ENCODE assay signal across 12 cellular contexts in genomic region chr2:150586858-150587257, GRCh38.
DNase-seq lines count a peak whose midpoint lies in the region; ATAC-seq and TF ChIP-seq lines count a peak whose summit lies in the region.
"Had no signal": no experiment of that assay in that cellular context is flagged by ENCODE, and none has a peak within 500 bp of the region (broad histone marks: within the 10 kb centered on the region; RNA-seq: fewer than 3 reads in every experiment).

No MANE protein-coding gene starts in this region.

- H3K27me3 Mint-ChIP-seq in endodermal cell (ENCODE audit: insufficient read depth), result no peaks in the 10 kb centered on the region

- in situ Hi-C loops in GM23248 (cut with MboI), result no loop called here

- no peak for ATAC-seq in HG03520 (IDR thresholded peaks at IDR 0.05; ENCODE audit: unreplicated experiment)
- ATAC-seq: activated CD4-positive, CD25-positive, alpha-beta regulatory T cell treated with anti-CD3 and anti-CD28 coated beads, Interleukin-2, amount 50 U/mL, for 24 hours had no signal

- H3K4me1 ChIP-seq in GM23248 (ENCODE audit: insufficient read depth) (peaks cover 49% of the 10 kb centered on the region), SJSA1 (replicated peaks) (peaks cover 43% of the 10 kb centered on the region), osteoblast (ENCODE audit: insufficient read depth, low read length) (peaks cover 40% of the 10 kb centered on the region), endodermal cell (ENCODE audit: control insufficient read depth, insufficient read depth, low read length) (no peaks in the 10 kb centered on the region)
- H3K4me1 ChIP-seq: colonic mucosa, Peyer's patch had no signal

- H3K9me3 ChIP-seq in GM23248 (ENCODE audit: low read depth) (no peaks in the 10 kb centered on the region), SJSA1 (replicated peaks) (no peaks in the 10 kb centered on the region), osteoblast (ENCODE audit: low read depth, low read length) (no peaks in the 10 kb centered on the region), endodermal cell (ENCODE audit: control insufficient read depth, low read length) (no peaks in the 10 kb centered on the region)
- H3K9me3 ChIP-seq: colonic mucosa, Peyer's patch had no signal

- H3K36me3 ChIP-seq in GM23248 (ENCODE audit: low read depth) (no peaks in the 10 kb centered on the region), SJSA1 (no peaks in the 10 kb centered on the region), osteoblast (ENCODE audit: insufficient read depth, low read length) (no peaks in the 10 kb centered on the region), endodermal cell (ENCODE audit: control insufficient read depth, insufficient read depth, low read length) (no peaks in the 10 kb centered on the region)
- H3K36me3 ChIP-seq: colonic mucosa, Peyer's patch had no signal

- peaks cover 5% of the 10 kb centered on the region for H3K9me3 Mint-ChIP-seq in endodermal cell

- TF ChIP-seq CTCF in osteoblast (IDR thresholded peaks at IDR 0.05; ENCODE audit: extremely low read depth, low read depth, low read length), result no peak
- TF ChIP-seq CTCF in endodermal cell (conservative IDR thresholded peaks at IDR 0.05), result no peak

- H3F3A ChIP-seq in GM23248 (ENCODE audit: insufficient read depth), result peaks cover 47% of the 10 kb centered on the region

- no peaks in the 10 kb centered on the region for H4K20me1 ChIP-seq in GM23248 (ENCODE audit: insufficient read depth)
- H4K20me1 ChIP-seq in osteoblast (ENCODE audit: insufficient read depth, low read length), result no peaks in the 10 kb centered on the region

- H3K4me3 Mint-ChIP-seq in endodermal cell, result no peak overlapping the region

- H3K9ac ChIP-seq in GM23248 (peak overlapping the region; percentile 64), endodermal cell (ENCODE audit: extremely low read depth, low read length, poor library complexity, severe bottlenecking) (no peak overlapping the region)

- H3K4me1 Mint-ChIP-seq in endodermal cell, result no peaks in the 10 kb centered on the region

- H3K27me3 ChIP-seq in GM23248 (replicated peaks; ENCODE audit: insufficient read depth) (no peaks in the 10 kb centered on the region), SJSA1 (replicated peaks) (no peaks in the 10 kb centered on the region), osteoblast (ENCODE audit: insufficient read depth, low read length) (no peaks in the 10 kb centered on the region), endodermal cell (ENCODE audit: control insufficient read depth, insufficient read depth, low read length, poor library complexity, severe bottlenecking) (no peaks in the 10 kb centered on the region)
- H3K27me3 ChIP-seq: colonic mucosa, Peyer's patch had no signal

- whole genome bisulfite sequencing in GM23248 (ENCODE audit: low coverage in 1 of 2, low lambda C conversion rate in 2 of 2, missing lambda C conversion rate in 2 of 2), 2 experiments, result 0 to 1% methylated on average over 3 of the region's 3 CpGs
- 90 to 96% methylated on average over 3 of the region's 3 CpGs for WGBS in endodermal cell (ENCODE audit: insufficient coverage in 1 of 2, insufficient read length in 1 of 2), 2 experiments

- no peaks in the 10 kb centered on the region for H3K9me2 ChIP-seq in GM23248 (ENCODE audit: insufficient read depth)

- H2AFZ ChIP-seq in GM23248, result no peak overlapping the region
- no peak overlapping the region for H2AFZ ChIP-seq in osteoblast (ENCODE audit: low read length)

- H3K4me3 ChIP-seq in GM23248, result no peak overlapping the region
- H3K4me3 ChIP-seq in SJSA1, result no peak overlapping the region
- H3K4me3 ChIP-seq in osteoblast (ENCODE audit: insufficient read depth, low read length), result no peak overlapping the region
- no peak overlapping the region for H3K4me3 ChIP-seq in endodermal cell (ENCODE audit: low read length)
- H3K4me3 ChIP-seq: colonic mucosa, Peyer's patch had no signal

- H3K4me2 ChIP-seq in GM23248 (ENCODE audit: unreplicated experiment) (peak overlapping the region; percentile 64), osteoblast (ENCODE audit: insufficient read depth, low read length) (no peak overlapping the region)

- H3K36me3 Mint-ChIP-seq in endodermal cell (ENCODE audit: low read depth), result no peaks in the 10 kb centered on the region

- H3K27ac Mint-ChIP-seq in endodermal cell, result no peak overlapping the region

- H3K79me2 ChIP-seq in GM23248 (ENCODE audit: insufficient read depth) (no peaks in the 10 kb centered on the region), osteoblast (ENCODE audit: insufficient read depth, low read length) (no peaks in the 10 kb centered on the region)

- DNase-seq in GM23248 (peak; percentile 91), SJSA1 (ENCODE audit: low read depth in 1 of 2, low spot score in 2 of 2) (peak in 1 of 2 experiments; percentile 38), fibroblast of gingiva (ENCODE audit: low read depth) (peak; percentile 84), osteoblast (ENCODE audit: insufficient read length, low spot score, missing footprints) (no peak), endodermal cell (no peak), iPS-NIHi11 (ENCODE audit: low spot score) (no peak), NCI-H2029 treated with DMSO at 0.1 percent for 48 hours (lab: John Stamatoyannopoulos, UW) (no peak)
- DNase-seq: colonic mucosa, NCI-H1694 treated with DMSO at 0.1 percent for 48 hours, Peyer's patch had no signal

- H3K27ac ChIP-seq in GM23248 (peak overlapping the region; percentile 85), SJSA1 (peak overlapping the region; percentile 55), osteoblast (ENCODE audit: low read depth, low read length) (peak overlapping the region; percentile 79), endodermal cell (ENCODE audit: low read depth, low read length) (no peak overlapping the region)
- H3K27ac ChIP-seq: colonic mucosa, Peyer's patch had no signal

Comparison
In these comparisons a context has a peak if more than half of its experiments do, and no peak if none do; other contexts are left out.
1. DNase-seq: peak in GM23248 (single experiment) and fibroblast of gingiva (single experiment); none in osteoblast (single experiment), endodermal cell (single experiment), iPS-NIHi11 (single experiment) and NCI-H2029 treated with DMSO at 0.1 percent for 48 hours (single experiment).